Comparison of ENCODE assay signal across 8 cellular contexts in genomic region chr9:35697486-35697885, GRCh38. TPM values are rescaled to one million over a fixed set of nuclear protein-coding genes. Genes with fewer than 3 reads are reported as not detected.
DNase-seq lines count a peak whose midpoint lies in the region; ATAC-seq and TF ChIP-seq lines count a peak whose summit lies in the region.
"Had no signal": no experiment of that assay in that cellular context is flagged by ENCODE, and none has a peak within 500 bp of the region (broad histone marks: within the 10 kb centered on the region; RNA-seq: fewer than 3 reads in every experiment).

No MANE protein-coding gene starts in this region.

- peak; percentile 5 for ATAC-seq in left lobe of liver

- BruUV-seq in Caco-2 (replicated peaks; lab: Mats Ljungman, UMichigan): TSS peak; percentile 88

- no peak overlapping the region for H3K4me3 Mint-ChIP-seq in Caco-2 (ENCODE audit: unreplicated experiment)
- H3K4me3 Mint-ChIP-seq: activated CD4-positive, alpha-beta T cell treated with anti-CD3 and anti-CD28 coated beads, Interleukin-2, amount 10 ng/mL, durations not matched to agents 7 days and 5 days; activated naive CD4-positive, alpha-beta T cell treated with anti-CD3 and anti-CD28 coated beads, Interleukin-2, amount 50 U/mL, for 24 hours had no signal

- no peak overlapping the region for H3K27ac Mint-ChIP-seq in Caco-2 (ENCODE audit: unreplicated experiment)
- H3K27ac Mint-ChIP-seq: activated CD4-positive, alpha-beta T cell treated with anti-CD3 and anti-CD28 coated beads, Interleukin-2, amount 10 ng/mL, durations not matched to agents 7 days and 5 days; activated naive CD4-positive, alpha-beta T cell treated with anti-CD3 and anti-CD28 coated beads, Interleukin-2, amount 50 U/mL, for 24 hours had no signal

- POLR2A ChIA-PET in Caco-2 (lab: Charles Lee): interaction anchor here (1.2 to 1.5 kb wide), 2 partner anchors 36 to 51 kb away, joined by 7 to 8 read pairs; no protein-coding TSS in a partner anchor

- no peaks in the 10 kb centered on the region for H3K4me1 Mint-ChIP-seq in Caco-2 (ENCODE audit: low read depth, unreplicated experiment)

- DNase-seq in Caco-2 (no peak), left lobe of liver (ENCODE audit: low spot score) (no peak), NCI-H1048 (lab: John Stamatoyannopoulos, UW) (no peak), NCI-H226 (no peak)
- DNase-seq: activated CD4-positive, alpha-beta T cell treated with anti-CD3 and anti-CD28 coated beads, Interleukin-2, amount 10 ng/mL, durations not matched to agents 7 days and 5 days; stimulated activated CD4-positive, alpha-beta T cell treated with anti-CD3 and anti-CD28 coated beads, Interleukin-4, amount 100 ng/mL, for 24 hours had no signal

- intact Hi-C loops in Caco-2 (cut with micrococcal nuclease; ENCODE audit: unreplicated experiment): no loop called here

- peaks cover 1% of the 10 kb centered on the region for H3K36me3 ChIP-seq in Caco-2 (ENCODE audit: control insufficient read depth, insufficient read depth, low read length)

- H3K4me1 ChIP-seq in Caco-2: peaks cover 8% of the 10 kb centered on the region

- no peaks in the 10 kb centered on the region for H3K9me3 ChIP-seq in Caco-2
- H3K9me3 ChIP-seq: SJSA1 had no signal

- H3K36me3 Mint-ChIP-seq in Caco-2 (ENCODE audit: insufficient read depth, unreplicated experiment): peaks cover 15% of the 10 kb centered on the region

- no peaks in the 10 kb centered on the region for H3K27me3 ChIP-seq in Caco-2 (replicated peaks; ENCODE audit: control insufficient read depth, insufficient read depth, low read length)
- H3K27me3 ChIP-seq: SJSA1 had no signal

- no peak overlapping the region for H3K4me3 ChIP-seq in Caco-2 (ENCODE audit: low read depth, low read length)
- H3K4me3 ChIP-seq: SJSA1 had no signal

- CTCF ChIA-PET in Caco-2 (lab: Charles Lee): interaction anchor here (1.2 to 4.8 kb wide), 10 partner anchors 11 to 94 kb away, joined by 3 to 35 read pairs (median 6); partner anchors contain the start of genes ARHGEF39, CA9, GBA2 and RGP1

- H3K9me3 Mint-ChIP-seq in Caco-2 (ENCODE audit: unreplicated experiment): no peaks in the 10 kb centered on the region
- H3K9me3 Mint-ChIP-seq: activated CD4-positive, alpha-beta T cell treated with anti-CD3 and anti-CD28 coated beads, Interleukin-2, amount 10 ng/mL, durations not matched to agents 7 days and 5 days; activated naive CD4-positive, alpha-beta T cell treated with anti-CD3 and anti-CD28 coated beads, Interleukin-2, amount 50 U/mL, for 24 hours had no signal

- no peak for TF ChIP-seq CTCF in Caco-2 (IDR thresholded peaks at IDR 0.05; ENCODE audit: insufficient read depth in 1 of 2, low read depth in 1 of 2, low read length in 1 of 2, severe bottlenecking in 1 of 2, unreplicated experiment in 1 of 2)

- no peaks in the 10 kb centered on the region for H3K27me3 Mint-ChIP-seq in Caco-2 (ENCODE audit: insufficient read depth, unreplicated experiment)
- H3K27me3 Mint-ChIP-seq: activated CD4-positive, alpha-beta T cell treated with anti-CD3 and anti-CD28 coated beads, Interleukin-2, amount 10 ng/mL, durations not matched to agents 7 days and 5 days; activated naive CD4-positive, alpha-beta T cell treated with anti-CD3 and anti-CD28 coated beads, Interleukin-2, amount 50 U/mL, for 24 hours had no signal

RNA-seq across cellular contexts. Expression of gene TPM2, which starts 7.8 kb away (rescaled TPM):
- 21.8 and 26.5 TPM in 2 replicates for total RNA-seq in Caco-2 (2022)
- 6.6 TPM for total RNA-seq in left lobe of liver

RNA-seq across cellular contexts. Expression of gene CA9, which starts 23.8 kb away (rescaled TPM):
- total RNA-seq in Caco-2 (2022) (not detected in 2 replicates), left lobe of liver (0.96 TPM)
- total RNA-seq: SJSA1 had no signal

RNA-seq across cellular contexts. Expression of gene ARHGEF39, which starts 32.5 kb away (rescaled TPM):
- total RNA-seq in Caco-2 (2022) (31.4 and 32.8 TPM in 2 replicates), left lobe of liver (0.40 TPM)

RNA-seq across cellular contexts. Expression of gene TLN1, which starts 34.5 kb away (rescaled TPM):
- total RNA-seq in Caco-2 (2022): 147 and 165 TPM in 2 replicates
- 107 TPM for total RNA-seq in left lobe of liver

RNA-seq across cellular contexts. Expression of gene CREB3, which starts 35.0 kb away (rescaled TPM):
- total RNA-seq in Caco-2 (2022) (50.4 and 54.1 TPM in 2 replicates), left lobe of liver (13.9 TPM)

Comparison
In these comparisons a context has a peak if more than half of its experiments do, and no peak if none do; other contexts are left out.
1. RNA of gene ARHGEF39, which starts 32.5 kb away (total RNA-seq): 31.4 to 32.8 TPM in Caco-2; 0.40 TPM in left lobe of liver (single experiment); every median in the first group is over 10 times any median in the second.